Comparison of ENCODE assay signal across 20 cellular contexts in genomic region chr7:67731704-67732103, GRCh38.
DNase-seq lines count a peak whose midpoint lies in the region; ATAC-seq, FAIRE-seq and TF ChIP-seq lines count a peak whose summit lies in the region.
"Had no signal": no experiment of that assay in that cellular context is flagged by ENCODE, and none has a peak within 500 bp of the region (broad histone marks: within the 10 kb centered on the region; RNA-seq: fewer than 3 reads in every experiment).

No MANE protein-coding gene starts in this region.

- H3K4me2 ChIP-seq in HepG2 (ENCODE audit: low read depth, low read length), result no peak overlapping the region
- H3K4me2 ChIP-seq: BLaER1 treated with 17β-estradiol and CSF1 and Interleukin-3, amounts not matched to agents 10 nM and 100 nM had no signal

- intact Hi-C loops in HepG2 (cut with micrococcal nuclease; ENCODE audit: unreplicated experiment) (no loop called here), right lobe of liver (cut with DNase I) (no loop called here)

- H3K4me3 ChIP-seq in liver (ENCODE audit: low read depth in 1 of 3, low read length in 3 of 3) (no peak overlapping the region), HepG2 (replicated peaks in 1 of 3; ENCODE audit: insufficient read depth in 1 of 3, low read depth in 2 of 3, low read length in 3 of 3) (no peak overlapping the region), right lobe of liver (no peak overlapping the region), BE2C (ENCODE audit: low read depth, low read length) (no peak overlapping the region)
- H3K4me3 ChIP-seq: BLaER1 treated with 17β-estradiol and CSF1 and Interleukin-3, amounts not matched to agents 10 nM and 100 nM had no signal

- H3K36me3 ChIP-seq in liver (ENCODE audit: control insufficient read depth in 4 of 4, insufficient read depth in 3 of 4, low read depth in 1 of 4, low read length in 3 of 4) (no peaks in the 10 kb centered on the region), HepG2 (replicated peaks in 1 of 2; ENCODE audit: control insufficient read depth in 1 of 2, insufficient read depth in 2 of 2, low read length in 2 of 2) (no peaks in the 10 kb centered on the region), right lobe of liver (no peaks in the 10 kb centered on the region), BE2C (no peaks in the 10 kb centered on the region)
- H3K36me3 ChIP-seq: BLaER1 treated with 17β-estradiol and CSF1 and Interleukin-3, amounts not matched to agents 10 nM and 100 nM had no signal

- BruUV-seq in HepG2 (replicated peaks; lab: Mats Ljungman, UMichigan), result no TSS peak

- POLR2A ChIA-PET in HepG2 (lab: Yijun Ruan, JAX), result no interaction called here

- in situ Hi-C loops in HepG2 (cut with HindIII; ENCODE audit: extremely low pct_ligation_motif_present, low pct_unique_long_range_greater_than_20kb), result no loop called here

- no peak for TF ChIP-seq EP300 in HepG2 (IDR thresholded peaks at IDR 0.05; ENCODE audit: low read depth in 2 of 2, low read length in 2 of 2)
- no peak for TF ChIP-seq EP300 in HepG2 (CRISPR knock-in tag; IDR thresholded peaks at IDR 0.05; ENCODE audit: borderline replicate concordance)

- H2AFZ ChIP-seq in HepG2 (ENCODE audit: low read length), result no peak overlapping the region

- no peak for TF ChIP-seq POLR2A in HepG2 (IDR thresholded peaks at IDR 0.05; ENCODE audit: insufficient read depth in 1 of 2, low read depth in 2 of 2, low read length in 2 of 2)
- no peak for TF ChIP-seq POLR2A in right lobe of liver (IDR thresholded peaks at IDR 0.05)

- no peaks in the 10 kb centered on the region for H3K79me2 ChIP-seq in HepG2 (ENCODE audit: insufficient read depth, low read length)

- 39% methylated on average over 2 of the region's 2 CpGs for WGBS in liver
- 54% methylated on average over 2 of the region's 2 CpGs for WGBS in HepG2 (ENCODE audit: low lambda C conversion rate)
- WGBS in right lobe of liver (ENCODE audit: insufficient coverage, low coverage, low lambda C conversion rate, missing lambda C conversion rate), result 21% methylated on average over 2 of the region's 2 CpGs

- FAIRE-seq in HepG2 (lab: Jason Lieb, UNC), result no peak
- FAIRE-seq: A204.1, D721Med, G401.6, GM12891, GM19239 had no signal

- TF ChIP-seq RAD21 in liver (IDR thresholded peaks at IDR 0.05), result peak in 1 of 2 donors; percentile 7
- TF ChIP-seq RAD21 in HepG2 (CRISPR knock-in tag; IDR thresholded peaks at IDR 0.05), result no peak

- ATAC-seq in HepG2, result no peak
- peak; percentile 48 to 91 (median 69) for ATAC-seq in right lobe of liver
- ATAC-seq: CD8-positive, alpha-beta T cell had no signal

- TF ChIP-seq CTCF in liver (IDR thresholded peaks at IDR 0.05; ENCODE audit: low read depth, low read length, missing input control) (no peak), HepG2 (CRISPR knock-in tag; IDR thresholded peaks at IDR 0.05) (no peak), right lobe of liver (IDR thresholded peaks at IDR 0.05) (no peak), BE2C (IDR thresholded peaks at IDR 0.05; ENCODE audit: low read depth, low read length) (no peak)

- no peaks in the 10 kb centered on the region for H3K27me3 ChIP-seq in liver (ENCODE audit: control insufficient read depth in 4 of 4, insufficient read depth in 4 of 4, low read length in 3 of 4)
- H3K27me3 ChIP-seq in HepG2 (ENCODE audit: control insufficient read depth in 1 of 2, insufficient read depth in 2 of 2, low read length in 2 of 2), result no peaks in the 10 kb centered on the region
- no peaks in the 10 kb centered on the region for H3K27me3 ChIP-seq in right lobe of liver
- no peaks in the 10 kb centered on the region for H3K27me3 ChIP-seq in BE2C
- H3K27me3 ChIP-seq: BLaER1 treated with 17β-estradiol and CSF1 and Interleukin-3, amounts not matched to agents 10 nM and 100 nM had no signal

- H3K9me3 ChIP-seq in liver (ENCODE audit: control insufficient read depth in 4 of 4, low read length in 3 of 4) (no peaks in the 10 kb centered on the region), HepG2 (ENCODE audit: low read length) (no peaks in the 10 kb centered on the region), right lobe of liver (no peaks in the 10 kb centered on the region), BE2C (no peaks in the 10 kb centered on the region)
- H3K9me3 ChIP-seq: BLaER1 treated with 17β-estradiol and CSF1 and Interleukin-3, amounts not matched to agents 10 nM and 100 nM had no signal

- H4K20me1 ChIP-seq in HepG2 (ENCODE audit: insufficient read depth, low read length), result no peaks in the 10 kb centered on the region
- H4K20me1 ChIP-seq: BLaER1 treated with 17β-estradiol and CSF1 and Interleukin-3, amounts not matched to agents 10 nM and 100 nM had no signal

- no peak overlapping the region for H3K9ac ChIP-seq in liver (ENCODE audit: low read depth in 1 of 2, low read length in 2 of 2)
- no peak overlapping the region for H3K9ac ChIP-seq in HepG2 (ENCODE audit: insufficient read depth, low read depth, low read length)
- H3K9ac ChIP-seq: BLaER1 treated with 17β-estradiol and CSF1 and Interleukin-3, amounts not matched to agents 10 nM and 100 nM had no signal

- no peak for DNase-seq in HepG2 (ENCODE audit: low spot score)
- peak in 1 of 3 donors; percentile 53 for DNase-seq in right lobe of liver
- DNase-seq in BE2C, result no peak
- no peak for DNase-seq in effector CD4-positive, alpha-beta T cell
- DNase-seq: 8988T; ACHN; Caco-2; Calu3; CD4-positive, alpha-beta T cell; CD8-positive, alpha-beta T cell; DMS79 treated with DMSO at 0.1 percent for 48 hours; GF-D8 had no signal

- CTCF ChIA-PET in HepG2 (lab: Yijun Ruan, JAX; ENCODE audit: low intra/inter-chr PET ratio, low total read pairs), result no interaction called here

- H3K27ac ChIP-seq in liver (ENCODE audit: low read depth in 1 of 2, low read length in 2 of 2) (no peak overlapping the region), HepG2 (ENCODE audit: extremely low read length, insufficient read depth, low read length) (no peak overlapping the region), right lobe of liver (no peak overlapping the region)
- H3K27ac ChIP-seq: BLaER1 treated with 17β-estradiol and CSF1 and Interleukin-3, amounts not matched to agents 10 nM and 100 nM; C4-2B had no signal

- H3K4me1 ChIP-seq in liver (ENCODE audit: control insufficient read depth in 4 of 4, insufficient read depth in 4 of 4, low read length in 3 of 4) (peaks cover 0 to 4% (median 2%) of the 10 kb centered on the region in 4 donors), HepG2 (ENCODE audit: insufficient read depth, low read length) (no peaks in the 10 kb centered on the region), right lobe of liver (no peaks in the 10 kb centered on the region), BE2C (no peaks in the 10 kb centered on the region)
- H3K4me1 ChIP-seq: BLaER1 treated with 17β-estradiol and CSF1 and Interleukin-3, amounts not matched to agents 10 nM and 100 nM; Caco-2 had no signal

TF ChIP-seq in liver, 16 proteins besides CTCF, POLR2A, EP300 and RAD21:
- no peak for TF ChIP-seq FOXA2 (IDR thresholded peaks at IDR 0.05)
- TF ChIP-seq HNF4A (conservative IDR thresholded peaks at IDR 0.05), result peak in 1 of 2 donors; percentile 25
- TF ChIP-seq MAX (IDR thresholded peaks at IDR 0.05), result peak; percentile 35
- TF ChIP-seq FOXA1 (IDR thresholded peaks at IDR 0.05), result no peak
- TF ChIP-seq RXRA (IDR thresholded peaks at IDR 0.05), result peak in 1 of 2 donors; percentile 35

TF ChIP-seq in HepG2, 621 proteins besides CTCF, POLR2A, EP300 and RAD21:
- no peak for TF ChIP-seq PCBP1 (IDR thresholded peaks at IDR 0.05; ENCODE audit: borderline replicate concordance, low read depth, low read length)
- no peak for TF ChIP-seq RBM39 (IDR thresholded peaks at IDR 0.05; ENCODE audit: low read depth, low read length, poor library complexity, severe bottlenecking)
- TF ChIP-seq CAMTA2 (CRISPR knock-in tag; IDR thresholded peaks at IDR 0.05; ENCODE audit: borderline replicate concordance), result no peak
- TF ChIP-seq ZSCAN25 (CRISPR knock-in tag; IDR thresholded peaks at IDR 0.05), result no peak
- no peak for TF ChIP-seq ZNF329 (CRISPR knock-in tag; IDR thresholded peaks at IDR 0.05; ENCODE audit: low read depth)
- TF ChIP-seq ZNF224 (CRISPR knock-in tag; IDR thresholded peaks at IDR 0.05), result no peak
- TF ChIP-seq DR1 (CRISPR knock-in tag; IDR thresholded peaks at IDR 0.05), result no peak
- no peak for TF ChIP-seq NBN (conservative IDR thresholded peaks at IDR 0.05)
- no peak for TF ChIP-seq NAIF1 (CRISPR knock-in tag; IDR thresholded peaks at IDR 0.05; ENCODE audit: borderline replicate concordance)
